18 cellular contexts compared by ENCODE assay signal in the genomic region with DNA sequence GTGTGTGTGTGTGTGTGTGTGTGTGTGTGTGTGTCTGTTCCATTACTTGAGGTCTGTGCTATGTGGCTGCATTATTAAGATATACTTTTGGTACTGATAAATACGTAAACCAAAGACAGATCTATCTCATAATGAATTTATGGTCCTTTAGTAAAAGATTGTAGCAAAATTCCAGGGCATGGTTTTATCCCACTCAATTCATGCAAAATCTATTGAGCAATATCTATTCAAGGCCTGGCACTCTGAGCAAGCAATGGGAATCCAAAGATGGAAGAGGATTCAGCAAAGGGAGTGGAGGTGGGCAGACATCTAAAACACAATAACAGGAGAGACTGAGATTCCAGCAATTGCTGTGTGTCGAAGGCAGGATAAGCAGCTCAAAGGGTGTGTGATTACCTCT.
A peak's percentile ranks its signal among the peaks of the same experiment; 100 is the strongest.
DNase-seq lines count a peak whose midpoint lies in the region; ATAC-seq and TF ChIP-seq lines count a peak whose summit lies in the region.
"Had no signal": no experiment of that assay in that cellular context is flagged by ENCODE, and none has a peak within 500 bp of the region (broad histone marks: within the 10 kb centered on the region; RNA-seq: fewer than 3 reads in every experiment).

No MANE protein-coding gene starts in this region.

- no peak overlapping the region for H2AFZ ChIP-seq in ACC112 (ENCODE audit: low read length, unreplicated experiment)

- 80 to 95% (median 82%) methylated on average over 2 of the region's 2 CpGs for WGBS in adipose tissue, 3 donors
- 80 to 83% methylated on average over 2 of the region's 2 CpGs for WGBS in body of pancreas, 2 donors

- H3K9me3 ChIP-seq in gastrocnemius medialis (no peaks in the 10 kb centered on the region), body of pancreas (no peaks in the 10 kb centered on the region)
- H3K9me3 ChIP-seq: neutrophil, right lobe of liver had no signal

- no peak for TF ChIP-seq CTCF in gastrocnemius medialis (IDR thresholded peaks at IDR 0.05 in 4 of 5, conservative IDR thresholded peaks at IDR 0.05 in 1 of 5)
- no peak for TF ChIP-seq CTCF in body of pancreas (IDR thresholded peaks at IDR 0.05)

- DNase-seq in left ventricle myocardium superior (no peak), gastrocnemius medialis (no peak), body of pancreas (no peak), cerebellar nuclear complex (lab: John Stamatoyannopoulos, UW) (no peak), germinal center (ENCODE audit: low spot score) (no peak), cerebellum (ENCODE audit: low spot score) (no peak)
- DNase-seq: activated CD4-positive, alpha-beta memory T cell treated with anti-CD3 and anti-CD28 coated beads for 36 hours; activated naive CD8-positive, alpha-beta T cell treated with anti-CD3 and anti-CD28 coated beads for 36 hours; activated T-cell treated with anti-CD3 and anti-CD28 coated beads, Interleukin-2, amount 50 U/mL, for 4 hours; central memory CD4-positive, alpha-beta T cell; DMS79 treated with DMSO at 0.1 percent for 48 hours; NCI-H774; right lobe of liver; stimulated activated CD4-positive, alpha-beta T cell treated with anti-CD3 and anti-CD28 coated beads, Interleukin-2, amount 100 ng/mL, for 48 hours; stimulated activated CD8-positive, alpha-beta memory T cell treated with anti-CD3 and anti-CD28 coated beads, Interleukin-4, amount 100 ng/mL, for 48 hours had no signal

- in situ Hi-C loops in gastrocnemius medialis (cut with MboI; ENCODE audit: low sequenced_read_pairs in 4 of 4) = no loop called here

- H3K79me2 ChIP-seq in ACC112 (ENCODE audit: control insufficient read depth, insufficient read depth, low read length, unreplicated experiment) = peaks cover 8% of the 10 kb centered on the region

- H3K4me3 ChIP-seq in ACC112 (ENCODE audit: low read depth, low read length) = no peak overlapping the region
- no peak overlapping the region for H3K4me3 ChIP-seq in gastrocnemius medialis
- H3K4me3 ChIP-seq in body of pancreas = no peak overlapping the region
- H3K4me3 ChIP-seq: right lobe of liver had no signal

- H3K27ac ChIP-seq in ACC112 (ENCODE audit: low read depth, low read length) (peak overlapping the region; percentile 75), adipose tissue (ENCODE audit: low read depth, low read length) (peak overlapping the region; percentile 61), gastrocnemius medialis (peak overlapping the region in 3 of 4 donors; percentile 32 to 47 (median 42)), body of pancreas (no peak overlapping the region)
- H3K27ac ChIP-seq: neutrophil, right lobe of liver had no signal

- H3K27me3 ChIP-seq in ACC112 (ENCODE audit: insufficient read depth, low read length) = no peaks in the 10 kb centered on the region
- H3K27me3 ChIP-seq in gastrocnemius medialis = no peaks in the 10 kb centered on the region
- H3K27me3 ChIP-seq in body of pancreas = no peaks in the 10 kb centered on the region
- H3K27me3 ChIP-seq: neutrophil, right lobe of liver had no signal

- H3K4me1 ChIP-seq in ACC112 (ENCODE audit: control insufficient read depth, insufficient read depth, low read length, unreplicated experiment) (peaks cover 30% of the 10 kb centered on the region), gastrocnemius medialis (no peaks in the 10 kb centered on the region), body of pancreas (no peaks in the 10 kb centered on the region)
- H3K4me1 ChIP-seq: right lobe of liver had no signal

- intact Hi-C loops in left ventricle myocardium superior (cut with micrococcal nuclease) = no loop called here
- intact Hi-C loops in gastrocnemius medialis (cut with DNase I; ENCODE audit: low total_unique reads) = no loop called here
- intact Hi-C loops in body of pancreas (cut with DNase I) = no loop called here

- H3K36me3 ChIP-seq in ACC112 (ENCODE audit: insufficient read depth, low read length) = no peaks in the 10 kb centered on the region
- no peaks in the 10 kb centered on the region for H3K36me3 ChIP-seq in gastrocnemius medialis
- no peaks in the 10 kb centered on the region for H3K36me3 ChIP-seq in body of pancreas (replicated peaks in 1 of 2; ENCODE audit: insufficient read depth in 1 of 2, low read depth in 2 of 2)
- H3K36me3 ChIP-seq: neutrophil had no signal

- peak; percentile 30 for ATAC-seq in left ventricle myocardium superior
- no peak for ATAC-seq in gastrocnemius medialis
- ATAC-seq in body of pancreas = no peak
- ATAC-seq: activated T-cell treated with anti-CD3 and anti-CD28 coated beads, Interleukin-2, amount 50 U/mL, for 4 hours had no signal

- no peak for TF ChIP-seq POLR2A in gastrocnemius medialis (IDR thresholded peaks at IDR 0.05)
- no peak for TF ChIP-seq POLR2A in body of pancreas (IDR thresholded peaks at IDR 0.05)

Comparison
In these comparisons a context has a peak if more than half of its experiments do, and no peak if none do; other contexts are left out.
1. H3K27ac ChIP-seq: peak in ACC112 (single experiment), adipose tissue (single experiment) and gastrocnemius medialis (3 of 4); none in body of pancreas (0 of 4).